In genomic region chr15:70762469-70763119, GRCh38 we compare ENCODE assay signal across 8 cellular contexts. TPM values are rescaled to one million over a fixed set of nuclear protein-coding genes. Genes with fewer than 3 reads are reported as not detected.
DNase-seq lines count a peak whose midpoint lies in the region; ATAC-seq and TF ChIP-seq lines count a peak whose summit lies in the region.

No MANE protein-coding gene starts in this region.

- CTCF ChIA-PET in CD8-positive, alpha-beta T cell (lab: Charles Lee) = no interaction called here
- CTCF ChIA-PET in mammary epithelial cell (lab: Charles Lee; ENCODE audit: low non-redundant PET) = no interaction called here

- peak overlapping the region; percentile 95 for H2AFZ ChIP-seq in mammary epithelial cell (ENCODE audit: low read depth, low read length)

- peaks cover 20% of the 10 kb centered on the region for H3K4me1 ChIP-seq in CD8-positive, alpha-beta T cell (ENCODE audit: insufficient read depth, low read length)
- H3K4me1 ChIP-seq in mammary epithelial cell (ENCODE audit: insufficient read depth, low read length) = peaks cover 13% of the 10 kb centered on the region
- H3K4me1 ChIP-seq in stomach smooth muscle (ENCODE audit: control insufficient read depth, insufficient read depth, low read length) = no peaks in the 10 kb centered on the region

- H3K4me1 Mint-ChIP-seq in CD8-positive, alpha-beta T cell (ENCODE audit: low read depth) = peaks cover 15% of the 10 kb centered on the region

- POLR2A ChIA-PET in CD8-positive, alpha-beta T cell (lab: Charles Lee) = no interaction called here

- in situ Hi-C loops in mammary epithelial cell (cut with MboI; ENCODE audit: low sequenced_read_pairs in 2 of 2) = no loop called here

- no peaks in the 10 kb centered on the region for H3K9me3 ChIP-seq in CD8-positive, alpha-beta T cell (ENCODE audit: low read length)
- H3K9me3 ChIP-seq in mammary epithelial cell (replicated peaks; ENCODE audit: insufficient read depth, low read length) (no peaks in the 10 kb centered on the region), stomach smooth muscle (ENCODE audit: control insufficient read depth in 2 of 2, low read length in 2 of 2) (no peaks in the 10 kb centered on the region)

- H3K36me3 ChIP-seq in CD8-positive, alpha-beta T cell (ENCODE audit: insufficient read depth, low read length) = no peaks in the 10 kb centered on the region
- H3K36me3 ChIP-seq in H7 (replicated peaks; ENCODE audit: control insufficient read depth, insufficient read depth, low read length) (no peaks in the 10 kb centered on the region), mammary epithelial cell (ENCODE audit: insufficient read depth, low read length) (no peaks in the 10 kb centered on the region), stomach smooth muscle (ENCODE audit: control insufficient read depth in 2 of 2, insufficient read depth in 2 of 2, low read length in 2 of 2) (no peaks in the 10 kb centered on the region)

- ATAC-seq in CD8-positive, alpha-beta T cell = no peak
- peak; percentile 56 for ATAC-seq in left colon

- no peak overlapping the region for H3K27ac ChIP-seq in CD8-positive, alpha-beta T cell (ENCODE audit: low read depth, low read length)
- H3K27ac ChIP-seq in mammary epithelial cell (ENCODE audit: insufficient read depth, low read depth, low read length) (peak overlapping the region; percentile 82), stomach smooth muscle (ENCODE audit: low read length) (peak overlapping the region; percentile 50)

- dilution Hi-C loops in mammary epithelial cell (cut with HindIII; ENCODE audit: low sequenced_read_pairs) = loop anchor here (5.0 kb wide), 1 partner anchor 40 kb away; no protein-coding TSS in a partner anchor

- H3K36me3 Mint-ChIP-seq in CD8-positive, alpha-beta T cell = no peaks in the 10 kb centered on the region

- no peak overlapping the region for H3K27ac Mint-ChIP-seq in CD8-positive, alpha-beta T cell

- no peak for TF ChIP-seq CTCF in CD8-positive, alpha-beta T cell (IDR thresholded peaks at IDR 0.05)
- no peak for TF ChIP-seq CTCF in mammary epithelial cell (conservative IDR thresholded peaks at IDR 0.05 in 1 of 2, IDR thresholded peaks at IDR 0.05 in 1 of 2; ENCODE audit: extremely low read depth in 1 of 2, insufficient read depth in 1 of 2, low read depth in 1 of 2, low read length in 2 of 2)

- 3% methylated on average over 23 of the region's 45 CpGs for WGBS in mammary epithelial cell (ENCODE audit: low coverage, missing lambda C conversion rate)

- peak overlapping the region; percentile 84 for H3K4me3 Mint-ChIP-seq in CD8-positive, alpha-beta T cell

- H3K4me3 ChIP-seq in CD8-positive, alpha-beta T cell (ENCODE audit: low read depth, low read length) = peak overlapping the region; percentile 50
- H3K4me3 ChIP-seq in H7 (ENCODE audit: insufficient read depth, low read depth, low read length) (peak overlapping the region; percentile 81), mammary epithelial cell (replicated peaks in 1 of 3; ENCODE audit: insufficient read depth in 1 of 3, low read depth in 2 of 3, low read length in 3 of 3) (peak overlapping the region; percentile 74 to 94 (median 91)), stomach smooth muscle (ENCODE audit: low read length in 2 of 2) (peak overlapping the region; percentile 61 to 88)

- H3K79me2 ChIP-seq in mammary epithelial cell (ENCODE audit: insufficient read depth, low read length) = peaks cover 38% of the 10 kb centered on the region

- intact Hi-C loops in CD8-positive, alpha-beta T cell (cut with DNase I, micrococcal nuclease) = no loop called here
- intact Hi-C loops in mammary epithelial cell (cut with micrococcal nuclease) = loop anchor here (1.0 to 5.0 kb wide), 3 partner anchors 32 to 115 kb away; no protein-coding TSS in a partner anchor
- intact Hi-C loops in left colon (cut with DNase I, micrococcal nuclease) = no loop called here

- BruUV-seq in mammary epithelial cell (replicated peaks; lab: Mats Ljungman, UMichigan) = no TSS peak

- no peaks in the 10 kb centered on the region for H4K20me1 ChIP-seq in mammary epithelial cell (ENCODE audit: insufficient read depth, low read length)

- H3K27me3 ChIP-seq in CD8-positive, alpha-beta T cell (ENCODE audit: insufficient read depth, low read length) = peaks cover 24% of the 10 kb centered on the region
- H3K27me3 ChIP-seq in H7 (ENCODE audit: control insufficient read depth, insufficient read depth, low read length) = no peaks in the 10 kb centered on the region
- H3K27me3 ChIP-seq in mammary epithelial cell (ENCODE audit: insufficient read depth, low read length) = no peaks in the 10 kb centered on the region
- no peaks in the 10 kb centered on the region for H3K27me3 ChIP-seq in stomach smooth muscle (ENCODE audit: control insufficient read depth in 1 of 2, insufficient read depth in 2 of 2, low read length in 2 of 2)

- peak overlapping the region; percentile 85 for H3K4me2 ChIP-seq in mammary epithelial cell (ENCODE audit: insufficient read depth, low read depth, low read length)

- no peaks in the 10 kb centered on the region for H3K9me3 Mint-ChIP-seq in CD8-positive, alpha-beta T cell

- peak overlapping the region; percentile 84 for H3K9ac ChIP-seq in mammary epithelial cell (ENCODE audit: insufficient read depth, low read length)
- H3K9ac ChIP-seq in stomach smooth muscle (ENCODE audit: low read length in 2 of 2) = peak overlapping the region; percentile 75 to 77

- DNase-seq in CD8-positive, alpha-beta T cell = peak in 2 of 7 experiments; percentile 6 to 51
- DNase-seq in H7 (peak; percentile 76), RKO (ENCODE audit: low spot score) (peak; percentile 51), mammary epithelial cell (peak; percentile 63), left colon (peak; percentile 58 to 59), NCI-H2196 (lab: John Stamatoyannopoulos, UW; ENCODE audit: unreplicated experiment) (no peak), OCI-M2 (lab: John Stamatoyannopoulos, UW; ENCODE audit: unreplicated experiment) (no peak)

- peaks cover 53% of the 10 kb centered on the region for H3K27me3 Mint-ChIP-seq in CD8-positive, alpha-beta T cell (ENCODE audit: low read depth)

RNA-seq across cellular contexts. Expression of gene UACA, which starts 0.8 kb away (rescaled TPM):
- under 1 TPM in 1 of 2 experiments, not detected in 1; 0.30 TPM for total RNA-seq in CD8-positive, alpha-beta T cell
- total RNA-seq in H7 (2014; rRNA removed; shearing (Covaris generic)) = 21.1 and 29.2 TPM in 2 replicates
- total RNA-seq in mammary epithelial cell (10 to 100 TPM; 19.2 to 39.6 TPM), left colon (10 to 100 TPM; 61.1 to 77.1 TPM)
- polyA plus RNA-seq in mammary epithelial cell = 19.0 TPM
- polyA minus RNA-seq in mammary epithelial cell = 81.9 TPM

Comparison
In these comparisons a context has a peak if more than half of its experiments do, and no peak if none do; other contexts are left out.
1. DNase-seq: peak in H7 (single experiment), RKO (single experiment), mammary epithelial cell (single experiment) and left colon (2 of 2); none in NCI-H2196 (single experiment) and OCI-M2 (single experiment).
2. RNA of gene UACA, which starts 0.8 kb away (total RNA-seq): 61.1 to 77.1 TPM in left colon, 19.2 to 39.6 TPM in mammary epithelial cell and 21.1 to 29.2 TPM in H7; 0.30 TPM in CD8-positive, alpha-beta T cell; every median in the first group is over 10 times any median in the second.
3. Peak in every context shown above with its lines, with median percentiles within 50 percentile points of each other: H3K4me3 ChIP-seq.